In genomic region chr15:75131269-75131643, GRCh38 we compare ENCODE assay signal across 10 cellular contexts.
DNase-seq lines count a peak whose midpoint lies in the region; ATAC-seq and TF ChIP-seq lines count a peak whose summit lies in the region.
"Had no signal": no experiment of that assay in that cellular context is flagged by ENCODE, and none has a peak within 500 bp of the region (broad histone marks: within the 10 kb centered on the region; RNA-seq: fewer than 3 reads in every experiment).

No MANE protein-coding gene starts in this region.

- ATAC-seq in HG03558 (IDR thresholded peaks at IDR 0.05; ENCODE audit: extremely low read depth, unreplicated experiment) (peak; percentile 15), mucosa of descending colon (peak; percentile 28), GM21723 (IDR thresholded peaks at IDR 0.05; ENCODE audit: unreplicated experiment) (no peak), HG02588 (IDR thresholded peaks at IDR 0.05; ENCODE audit: unreplicated experiment) (no peak)
- ATAC-seq in activated naive CD8-positive, alpha-beta T cell treated with anti-CD3 and anti-CD28 coated beads, Interleukin-2, amount 10 ng/mL, durations not matched to agents 7 days and 5 days (ENCODE audit: low read depth), result no peak

- peaks cover 37% of the 10 kb centered on the region for H3K4me1 Mint-ChIP-seq in activated naive CD8-positive, alpha-beta T cell treated with anti-CD3 and anti-CD28 coated beads, Interleukin-2, amount 10 ng/mL, durations not matched to agents 7 days and 5 days

- no peaks in the 10 kb centered on the region for H3K4me1 ChIP-seq in mucosa of descending colon (ENCODE audit: low read depth)
- H3K4me1 ChIP-seq: transverse colon had no signal

- DNase-seq in SIG-M5 treated with dmso at 0.1 percent for 504 hours (lab: John Stamatoyannopoulos, UW; ENCODE audit: unreplicated experiment), result peak; percentile 67
- DNase-seq in SIG-M5 (lab: John Stamatoyannopoulos, UW), result no peak
- no peak for DNase-seq in activated naive CD8-positive, alpha-beta T cell treated with anti-CD3 and anti-CD28 coated beads, Interleukin-2, amount 10 ng/mL, durations not matched to agents 7 days and 5 days
- DNase-seq in mucosa of descending colon, result no peak
- DNase-seq in NCI-H1105 treated with DMSO at 0.1 percent for 48 hours (lab: John Stamatoyannopoulos, UW), result no peak
- DNase-seq: NCI-H526 had no signal

- peaks cover 2% of the 10 kb centered on the region for H3K27me3 Mint-ChIP-seq in activated naive CD8-positive, alpha-beta T cell treated with anti-CD3 and anti-CD28 coated beads, Interleukin-2, amount 10 ng/mL, durations not matched to agents 7 days and 5 days

- no peaks in the 10 kb centered on the region for H3K9me3 Mint-ChIP-seq in activated naive CD8-positive, alpha-beta T cell treated with anti-CD3 and anti-CD28 coated beads, Interleukin-2, amount 10 ng/mL, durations not matched to agents 7 days and 5 days

- peak overlapping the region; percentile 97 for H3K27ac Mint-ChIP-seq in activated naive CD8-positive, alpha-beta T cell treated with anti-CD3 and anti-CD28 coated beads, Interleukin-2, amount 10 ng/mL, durations not matched to agents 7 days and 5 days

- H3K4me3 Mint-ChIP-seq in activated naive CD8-positive, alpha-beta T cell treated with anti-CD3 and anti-CD28 coated beads, Interleukin-2, amount 10 ng/mL, durations not matched to agents 7 days and 5 days, result peak overlapping the region; percentile 75

- no peaks in the 10 kb centered on the region for H3K36me3 ChIP-seq in mucosa of descending colon (ENCODE audit: low read depth)
- H3K36me3 ChIP-seq: transverse colon had no signal

- peaks cover 2% of the 10 kb centered on the region for H3K36me3 Mint-ChIP-seq in activated naive CD8-positive, alpha-beta T cell treated with anti-CD3 and anti-CD28 coated beads, Interleukin-2, amount 10 ng/mL, durations not matched to agents 7 days and 5 days

- POLR2A ChIA-PET in activated naive CD8-positive, alpha-beta T cell treated with anti-CD3 and anti-CD28 coated beads, Interleukin-2, amount 10 ng/mL, durations not matched to agents 7 days and 5 days (lab: Charles Lee), result interaction anchor here (0.6 to 3.4 kb wide), 5 partner anchors 14 to 90 kb away, joined by 3 to 44 read pairs (median 5); partner anchors contain the start of gene C15orf39

- no peak overlapping the region for H3K4me3 ChIP-seq in mucosa of descending colon
- H3K4me3 ChIP-seq: transverse colon had no signal

- no peak for TF ChIP-seq CTCF in mucosa of descending colon (IDR thresholded peaks at IDR 0.05)

- H3K9me3 ChIP-seq in mucosa of descending colon, result no peaks in the 10 kb centered on the region
- H3K9me3 ChIP-seq: transverse colon had no signal

- intact Hi-C loops in mucosa of descending colon (cut with DNase I, micrococcal nuclease), result no loop called here

Comparison
In these comparisons a context has a peak if more than half of its experiments do, and no peak if none do; other contexts are left out.
1. ATAC-seq: peak in HG03558 (single experiment) and mucosa of descending colon (single experiment); none in activated naive CD8-positive, alpha-beta T cell treated with anti-CD3 and anti-CD28 coated beads, Interleukin-2, amount 10 ng/mL, durations not matched to agents 7 days and 5 days (single experiment), GM21723 (single experiment) and HG02588 (single experiment).